Comparison of ENCODE assay signal across 18 cellular contexts in the genomic region with DNA sequence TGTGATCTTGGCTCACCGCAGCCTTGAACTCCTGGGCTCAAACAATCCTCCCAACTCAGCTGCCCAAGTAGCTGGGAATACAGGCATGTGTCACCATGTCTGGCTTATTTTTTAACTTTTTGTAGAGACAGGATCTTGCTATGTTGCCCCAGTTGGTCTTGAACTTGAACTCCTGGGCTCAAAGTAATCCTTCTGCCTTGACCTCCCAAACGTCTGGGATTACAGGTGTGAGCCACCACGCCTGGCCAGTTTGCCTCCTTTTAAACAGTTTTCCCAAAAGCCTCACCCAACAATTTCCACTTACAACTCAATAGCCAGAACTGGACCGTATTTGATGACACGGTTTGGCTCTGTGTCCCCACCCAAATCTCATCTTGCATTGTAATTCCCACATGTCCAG.
DNase-seq lines count a peak whose midpoint lies in the region; ATAC-seq, FAIRE-seq and TF ChIP-seq lines count a peak whose summit lies in the region.
"Had no signal": no experiment of that assay in that cellular context is flagged by ENCODE, and none has a peak within 500 bp of the region (broad histone marks: within the 10 kb centered on the region; RNA-seq: fewer than 3 reads in every experiment).

No MANE protein-coding gene starts in this region.

- H3K4me3 Mint-ChIP-seq in WTC11 (no peak overlapping the region), endothelial cell (ENCODE audit: unreplicated experiment) (no peak overlapping the region)
- H3K4me3 Mint-ChIP-seq: CD4-positive, alpha-beta memory T cell had no signal

- peak overlapping the region in 9 of 11 experiments; percentile 20 to 85 (median 66); a peak in 14 of 22 replicates for H3K4me2 ChIP-seq in BLaER1 treated with 17β-estradiol and CSF1 and Interleukin-3, amounts not matched to agents 10 nM and 100 nM

- H3K27ac ChIP-seq in BLaER1 treated with 17β-estradiol and CSF1 and Interleukin-3, amounts not matched to agents 10 nM and 100 nM: peak overlapping the region in 10 of 11 experiments; percentile 80 to 89 (median 84); a peak in 20 of 22 replicates
- H3K27ac ChIP-seq in neutrophil: peak overlapping the region; percentile 74
- no peak overlapping the region for H3K27ac ChIP-seq in effector memory CD4-positive, alpha-beta T cell (ENCODE audit: insufficient read depth, low read length, poor library complexity, severe bottlenecking)
- H3K27ac ChIP-seq: C4-2B had no signal

- peaks cover 19 to 36% (median 26%) of the 10 kb centered on the region in 10 experiments for H3K4me1 ChIP-seq in BLaER1 treated with 17β-estradiol and CSF1 and Interleukin-3, amounts not matched to agents 10 nM and 100 nM
- peaks cover 30 to 37% of the 10 kb centered on the region in 2 experiments for H3K4me1 ChIP-seq in neutrophil (ENCODE audit: control insufficient read depth in 1 of 2, insufficient read depth in 1 of 2, low read depth in 1 of 2, low read length in 1 of 2)
- H3K4me1 ChIP-seq in effector memory CD4-positive, alpha-beta T cell (ENCODE audit: control insufficient read depth, insufficient read depth, low read length, poor library complexity, severe bottlenecking): no peaks in the 10 kb centered on the region
- H3K4me1 ChIP-seq: BE2C, HAP-1 had no signal

- H3K36me3 Mint-ChIP-seq in WTC11: no peaks in the 10 kb centered on the region
- H3K36me3 Mint-ChIP-seq in endothelial cell (ENCODE audit: low read depth, unreplicated experiment): no peaks in the 10 kb centered on the region
- H3K36me3 Mint-ChIP-seq: CD4-positive, alpha-beta memory T cell had no signal

- H3K27ac Mint-ChIP-seq in WTC11 (no peak overlapping the region), endothelial cell (ENCODE audit: unreplicated experiment) (no peak overlapping the region)
- H3K27ac Mint-ChIP-seq: CD4-positive, alpha-beta memory T cell had no signal

- DNase-seq in GM18507 (ENCODE audit: extremely low spot score, insufficient read length, low read depth) (no peak), WTC11 (ENCODE audit: low spot score) (no peak), endothelial cell (ENCODE audit: low spot score) (no peak), OCI-M1 (lab: John Stamatoyannopoulos, UW) (no peak)
- no peak for DNase-seq in effector memory CD4-positive, alpha-beta T cell
- DNase-seq: ACHN; BE2C; CD4-positive, alpha-beta memory T cell; DMS153; DMS79; GDM1; IMR-90; KBM-7 had no signal

- CTCF ChIA-PET in WTC11 (lab: Charles Lee): no interaction called here

- peaks cover 0 to 5% (median 0%) of the 10 kb centered on the region in 11 experiments; a peak in 2 of 22 replicates for H3K9me3 ChIP-seq in BLaER1 treated with 17β-estradiol and CSF1 and Interleukin-3, amounts not matched to agents 10 nM and 100 nM (replicated peaks in 1 of 11)
- H3K9me3 ChIP-seq in neutrophil: no peaks in the 10 kb centered on the region
- no peaks in the 10 kb centered on the region for H3K9me3 ChIP-seq in effector memory CD4-positive, alpha-beta T cell (ENCODE audit: control insufficient read depth, low read length)
- H3K9me3 ChIP-seq: BE2C had no signal

- H3K27me3 ChIP-seq in BLaER1 treated with 17β-estradiol and CSF1 and Interleukin-3, amounts not matched to agents 10 nM and 100 nM: no peaks in the 10 kb centered on the region
- no peaks in the 10 kb centered on the region for H3K27me3 ChIP-seq in neutrophil
- H3K27me3 ChIP-seq in effector memory CD4-positive, alpha-beta T cell (replicated peaks; ENCODE audit: control insufficient read depth, insufficient read depth, low read length, poor library complexity, severe bottlenecking): no peaks in the 10 kb centered on the region
- H3K27me3 ChIP-seq: BE2C had no signal

- POLR2A ChIA-PET in WTC11 (lab: Charles Lee): no interaction called here

- peak; percentile 66 for FAIRE-seq in GM18507 (lab: Jason Lieb, UNC)
- FAIRE-seq: A204.1 had no signal

- H3K36me3 ChIP-seq in BLaER1 treated with 17β-estradiol and CSF1 and Interleukin-3, amounts not matched to agents 10 nM and 100 nM: no peaks in the 10 kb centered on the region
- H3K36me3 ChIP-seq in neutrophil: no peaks in the 10 kb centered on the region
- H3K36me3 ChIP-seq in effector memory CD4-positive, alpha-beta T cell (ENCODE audit: control insufficient read depth, insufficient read depth, low read length): no peaks in the 10 kb centered on the region
- H3K36me3 ChIP-seq: BE2C, HAP-1 had no signal

- H3K9me3 Mint-ChIP-seq in WTC11: no peaks in the 10 kb centered on the region
- H3K9me3 Mint-ChIP-seq in endothelial cell (ENCODE audit: unreplicated experiment): no peaks in the 10 kb centered on the region

- H3K4me1 Mint-ChIP-seq in WTC11: no peaks in the 10 kb centered on the region
- no peaks in the 10 kb centered on the region for H3K4me1 Mint-ChIP-seq in endothelial cell (ENCODE audit: unreplicated experiment)

- H3K27me3 Mint-ChIP-seq in WTC11 (ENCODE audit: low read depth): no peaks in the 10 kb centered on the region
- H3K27me3 Mint-ChIP-seq in endothelial cell (ENCODE audit: unreplicated experiment): no peaks in the 10 kb centered on the region
- H3K27me3 Mint-ChIP-seq: CD4-positive, alpha-beta memory T cell had no signal

- TF ChIP-seq CTCF in WTC11 (IDR thresholded peaks at IDR 0.05): no peak
- no peak for TF ChIP-seq CTCF in neutrophil (IDR thresholded peaks at IDR 0.05)
- no peak for TF ChIP-seq CTCF in endothelial cell (IDR thresholded peaks at IDR 0.05; ENCODE audit: unreplicated experiment)

- H3K9ac ChIP-seq in BLaER1 treated with 17β-estradiol and CSF1 and Interleukin-3, amounts not matched to agents 10 nM and 100 nM: peak overlapping the region in 3 of 11 experiments; percentile 50 to 64 (median 62); a peak in 4 of 22 replicates

- ATAC-seq in WTC11: no peak

- H4K20me1 ChIP-seq in BLaER1 treated with 17β-estradiol and CSF1 and Interleukin-3, amounts not matched to agents 10 nM and 100 nM: no peaks in the 10 kb centered on the region

- no peak overlapping the region for H3K4me3 ChIP-seq in BLaER1 treated with 17β-estradiol and CSF1 and Interleukin-3, amounts not matched to agents 10 nM and 100 nM
- H3K4me3 ChIP-seq in neutrophil (ENCODE audit: low read depth in 1 of 2, low read length in 1 of 2): no peak overlapping the region
- no peak overlapping the region for H3K4me3 ChIP-seq in effector memory CD4-positive, alpha-beta T cell (ENCODE audit: insufficient read depth, low read depth, low read length, poor library complexity, severe bottlenecking)
- H3K4me3 ChIP-seq: HAP-1 had no signal

TF ChIP-seq in WTC11, 78 proteins besides CTCF, POLR2A, EP300 and RAD21:
- no peak for TF ChIP-seq AFF4 (CRISPR knock-in tag; IDR thresholded peaks at IDR 0.05; ENCODE audit: borderline replicate concordance)
- TF ChIP-seq PRDM15 (CRISPR knock-in tag; IDR thresholded peaks at IDR 0.05): no peak
- TF ChIP-seq ZNF121 (CRISPR knock-in tag; IDR thresholded peaks at IDR 0.05): 0 out of 2 replicates have a peak, but pooled peaks have one; percentile 26
